ENCODE assay signal across 7 cellular contexts in the genomic region with DNA sequence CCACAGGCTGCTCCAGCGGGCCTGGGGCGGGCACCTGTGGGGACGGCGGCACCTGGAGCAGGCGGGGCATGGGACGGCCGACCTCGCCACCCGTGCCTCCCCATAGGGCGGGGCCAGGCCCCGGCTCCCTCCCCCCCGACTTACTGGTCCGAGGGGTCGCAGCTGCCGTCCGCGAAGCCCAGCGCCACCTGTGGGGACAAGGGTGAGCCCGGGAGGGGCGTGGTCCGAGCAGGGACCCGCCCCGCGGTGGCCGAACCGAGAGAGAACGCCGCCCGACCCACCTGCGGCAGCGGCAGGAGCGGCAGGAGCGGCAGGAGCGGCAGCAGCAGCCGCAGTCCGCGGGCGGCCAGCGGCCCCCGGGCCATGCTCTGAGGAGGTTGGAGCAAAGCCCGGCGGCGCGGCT. TPM values are rescaled to one million over a fixed set of nuclear protein-coding genes. Genes with fewer than 3 reads are reported as not detected.
A peak's percentile ranks its signal among the peaks of the same experiment; 100 is the strongest.
DNase-seq lines count a peak whose midpoint lies in the region; ATAC-seq and TF ChIP-seq lines count a peak whose summit lies in the region.

Gene TMEM52, minus strand, starts transcription at position 379 of the 403 bp plus-strand sequence. Its CDS starts 14 bp downstream, at position 365.

- H3K36me3 Mint-ChIP-seq in activated CD8-positive, alpha-beta T cell treated with anti-CD3 and anti-CD28 coated beads, Interleukin-2, amount 10 ng/mL, durations not matched to agents 7 days and 5 days (ENCODE audit: low read depth) = no peaks in the 10 kb centered on the region

- intact Hi-C loops in transverse colon (cut with DNase I; ENCODE audit: low total_unique reads) = no loop called here

- TF ChIP-seq CTCF in kidney epithelial cell (IDR thresholded peaks at IDR 0.05; ENCODE audit: insufficient read depth, low read length, poor library complexity, severe bottlenecking) (no peak), transverse colon (IDR thresholded peaks at IDR 0.05) (peak in 1 of 5 experiments; percentile 41)

- in situ Hi-C loops in transverse colon (cut with MboI; ENCODE audit: low pct_ligation_motif_present in 1 of 4, low pct_unique_long_range_greater_than_20kb in 1 of 4, low sequenced_read_pairs in 3 of 4) = no loop called here

- peaks cover 4% of the 10 kb centered on the region for H3K4me1 Mint-ChIP-seq in activated CD8-positive, alpha-beta T cell treated with anti-CD3 and anti-CD28 coated beads, Interleukin-2, amount 10 ng/mL, durations not matched to agents 7 days and 5 days (ENCODE audit: low read depth)

- peak within 1 kb of the TSS; percentile 72 to 83 (median 79) for H3K27ac ChIP-seq in transverse colon

- POLR2A ChIA-PET in activated CD8-positive, alpha-beta T cell treated with anti-CD3 and anti-CD28 coated beads, Interleukin-2, amount 10 ng/mL, durations not matched to agents 7 days and 5 days (lab: Charles Lee) = no interaction called here

- H3K4me3 ChIP-seq in kidney epithelial cell (ENCODE audit: low read depth, low read length) (peak within 1 kb of the TSS; percentile 51), transverse colon (peak within 1 kb of the TSS; percentile 42 to 64 (median 49))

- no peaks in the 10 kb centered on the region for H3K27me3 Mint-ChIP-seq in activated CD8-positive, alpha-beta T cell treated with anti-CD3 and anti-CD28 coated beads, Interleukin-2, amount 10 ng/mL, durations not matched to agents 7 days and 5 days (ENCODE audit: low read depth)

- H3K36me3 ChIP-seq in kidney epithelial cell (ENCODE audit: control insufficient read depth, insufficient read depth, low read length) (no peaks in the 10 kb centered on the region), transverse colon (no peaks in the 10 kb centered on the region)

- H3K4me3 Mint-ChIP-seq in activated CD8-positive, alpha-beta T cell treated with anti-CD3 and anti-CD28 coated beads, Interleukin-2, amount 10 ng/mL, durations not matched to agents 7 days and 5 days = peak within 1 kb of the TSS; percentile 56

- TF ChIP-seq POLR2A in transverse colon (IDR thresholded peaks at IDR 0.05) = peak; percentile 76

- peaks cover 13% of the 10 kb centered on the region for H3K27me3 ChIP-seq in kidney epithelial cell (ENCODE audit: control insufficient read depth, insufficient read depth, low read length)
- no peaks in the 10 kb centered on the region for H3K27me3 ChIP-seq in transverse colon

- 0% methylated on average over 7 of the region's 44 CpGs; no CpG with 5 or more reads in 1 of the 2 donors for WGBS in transverse colon (ENCODE audit: low coverage in 1 of 2), 2 donors

- CTCF ChIA-PET in activated CD8-positive, alpha-beta T cell treated with anti-CD3 and anti-CD28 coated beads, Interleukin-2, amount 10 ng/mL, durations not matched to agents 7 days and 5 days (lab: Charles Lee) = no interaction called here

- TF ChIP-seq EP300 in transverse colon (IDR thresholded peaks at IDR 0.05; ENCODE audit: low read depth) = no peak

- H3K27ac Mint-ChIP-seq in activated CD8-positive, alpha-beta T cell treated with anti-CD3 and anti-CD28 coated beads, Interleukin-2, amount 10 ng/mL, durations not matched to agents 7 days and 5 days = peak within 1 kb of the TSS; percentile 79

- H3K4me1 ChIP-seq in transverse colon = peaks cover 15 to 37% (median 30%) of the 10 kb centered on the region in 4 donors

- no peak for DNase-seq in activated CD8-positive, alpha-beta T cell treated with anti-CD3 and anti-CD28 coated beads, Interleukin-2, amount 10 ng/mL, durations not matched to agents 7 days and 5 days
- DNase-seq in kidney epithelial cell (ENCODE audit: low read depth) (no peak), transverse colon (no peak), midbrain (lab: John Stamatoyannopoulos, UW) (no peak)
- DNase-seq in activated CD8-positive, alpha-beta memory T cell treated with anti-CD3 and anti-CD28 coated beads, Interleukin-2, amount 50 U/mL, for 48 hours = no peak

- no peaks in the 10 kb centered on the region for H3K9me3 ChIP-seq in transverse colon

- H3K9me3 Mint-ChIP-seq in activated CD8-positive, alpha-beta T cell treated with anti-CD3 and anti-CD28 coated beads, Interleukin-2, amount 10 ng/mL, durations not matched to agents 7 days and 5 days (ENCODE audit: insufficient read depth) = no peaks in the 10 kb centered on the region

- peak; percentile 9 for ATAC-seq in GM19025 (IDR thresholded peaks at IDR 0.05; ENCODE audit: low read depth, unreplicated experiment)
- ATAC-seq in HG03039 (IDR thresholded peaks at IDR 0.05; ENCODE audit: unreplicated experiment) = peak; percentile 16
- ATAC-seq in activated CD8-positive, alpha-beta T cell treated with anti-CD3 and anti-CD28 coated beads, Interleukin-2, amount 10 ng/mL, durations not matched to agents 7 days and 5 days = no peak

RNA-seq across cellular contexts. Expression of gene TMEM52, which starts in this region (rescaled TPM):
- total RNA-seq in activated CD8-positive, alpha-beta T cell treated with anti-CD3 and anti-CD28 coated beads, Interleukin-2, amount 10 ng/mL, durations not matched to agents 7 days and 5 days = under 1 TPM in 1 of 2 experiments, not detected in 1; 0.70 TPM
- total RNA-seq in kidney epithelial cell (0.92 and 3.2 TPM in 2 replicates), transverse colon (1 to 10 TPM in 3 of 4 donors, not detected in 1; 5.2 to 9.5 (median 5.3) TPM)
